Comparison of ENCODE assay signal across 1 cellular context in the genomic region with DNA sequence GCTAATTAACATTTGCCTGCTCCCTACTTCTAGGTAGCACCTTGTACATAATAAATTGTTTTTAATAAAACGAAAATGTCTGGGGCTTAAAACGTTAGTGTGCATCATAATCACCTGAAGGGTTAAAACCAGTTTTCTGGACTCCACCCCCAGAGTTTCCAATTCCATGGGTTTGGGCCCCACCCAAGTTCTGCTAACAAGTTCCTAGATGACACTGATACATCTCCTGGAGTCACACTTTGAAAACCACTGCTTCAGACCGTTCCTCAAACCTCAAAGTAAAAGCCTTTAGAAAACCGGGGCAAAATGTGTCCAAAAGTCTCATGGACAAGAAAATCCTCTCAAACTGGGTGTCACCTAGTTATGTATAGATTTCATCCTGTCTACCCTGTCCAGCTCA.
TF ChIP-seq lines count a peak whose summit lies in the region.

No MANE protein-coding gene starts in this region.

TF ChIP-seq in SK-N-SH treated with all-trans-retinoic acid at 6 μM for 48 hours, 23 proteins besides CTCF, POLR2A, EP300 and RAD21 (continued from another document):
- TF ChIP-seq, protein P1, sequence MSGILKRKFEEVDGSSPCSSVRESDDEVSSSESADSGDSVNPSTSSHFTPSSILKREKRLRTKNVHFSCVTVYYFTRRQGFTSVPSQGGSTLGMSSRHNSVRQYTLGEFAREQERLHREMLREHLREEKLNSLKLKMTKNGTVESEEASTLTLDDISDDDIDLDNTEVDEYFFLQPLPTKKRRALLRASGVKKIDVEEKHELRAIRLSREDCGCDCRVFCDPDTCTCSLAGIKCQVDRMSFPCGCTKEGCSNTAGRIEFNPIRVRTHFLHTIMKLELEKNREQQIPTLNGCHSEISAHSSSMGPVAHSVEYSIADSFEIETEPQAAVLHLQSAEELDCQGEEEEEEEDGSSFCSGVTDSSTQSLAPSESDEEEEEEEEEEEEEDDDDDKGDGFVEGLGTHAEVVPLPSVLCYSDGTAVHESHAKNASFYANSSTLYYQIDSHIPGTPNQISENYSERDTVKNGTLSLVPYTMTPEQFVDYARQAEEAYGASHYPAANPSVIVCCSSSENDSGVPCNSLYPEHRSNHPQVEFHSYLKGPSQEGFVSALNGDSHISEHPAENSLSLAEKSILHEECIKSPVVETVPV (CRISPR knock-in tag; IDR thresholded peaks at IDR 0.05) = no peak
- no peak for TF ChIP-seq GLIS3 (CRISPR knock-in tag; IDR thresholded peaks at IDR 0.05)
- no peak for TF ChIP-seq ZNF565 (CRISPR knock-in tag; conservative IDR thresholded peaks at IDR 0.05; ENCODE audit: low read depth)
- TF ChIP-seq SNAI2 (CRISPR knock-in tag; IDR thresholded peaks at IDR 0.05) = no peak
- TF ChIP-seq PPARA (CRISPR knock-in tag; IDR thresholded peaks at IDR 0.05; ENCODE audit: borderline replicate concordance) = no peak
- no peak for TF ChIP-seq ZFP3 (CRISPR knock-in tag; IDR thresholded peaks at IDR 0.05)
- TF ChIP-seq, protein P2, sequence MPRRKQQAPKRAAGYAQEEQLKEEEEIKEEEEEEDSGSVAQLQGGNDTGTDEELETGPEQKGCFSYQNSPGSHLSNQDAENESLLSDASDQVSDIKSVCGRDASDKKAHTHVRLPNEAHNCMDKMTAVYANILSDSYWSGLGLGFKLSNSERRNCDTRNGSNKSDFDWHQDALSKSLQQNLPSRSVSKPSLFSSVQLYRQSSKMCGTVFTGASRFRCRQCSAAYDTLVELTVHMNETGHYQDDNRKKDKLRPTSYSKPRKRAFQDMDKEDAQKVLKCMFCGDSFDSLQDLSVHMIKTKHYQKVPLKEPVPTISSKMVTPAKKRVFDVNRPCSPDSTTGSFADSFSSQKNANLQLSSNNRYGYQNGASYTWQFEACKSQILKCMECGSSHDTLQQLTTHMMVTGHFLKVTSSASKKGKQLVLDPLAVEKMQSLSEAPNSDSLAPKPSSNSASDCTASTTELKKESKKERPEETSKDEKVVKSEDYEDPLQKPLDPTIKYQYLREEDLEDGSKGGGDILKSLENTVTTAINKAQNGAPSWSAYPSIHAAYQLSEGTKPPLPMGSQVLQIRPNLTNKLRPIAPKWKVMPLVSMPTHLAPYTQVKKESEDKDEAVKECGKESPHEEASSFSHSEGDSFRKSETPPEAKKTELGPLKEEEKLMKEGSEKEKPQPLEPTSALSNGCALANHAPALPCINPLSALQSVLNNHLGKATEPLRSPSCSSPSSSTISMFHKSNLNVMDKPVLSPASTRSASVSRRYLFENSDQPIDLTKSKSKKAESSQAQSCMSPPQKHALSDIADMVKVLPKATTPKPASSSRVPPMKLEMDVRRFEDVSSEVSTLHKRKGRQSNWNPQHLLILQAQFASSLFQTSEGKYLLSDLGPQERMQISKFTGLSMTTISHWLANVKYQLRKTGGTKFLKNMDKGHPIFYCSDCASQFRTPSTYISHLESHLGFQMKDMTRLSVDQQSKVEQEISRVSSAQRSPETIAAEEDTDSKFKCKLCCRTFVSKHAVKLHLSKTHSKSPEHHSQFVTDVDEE (CRISPR knock-in tag; IDR thresholded peaks at IDR 0.05) = no peak
- TF ChIP-seq OSR1 (CRISPR knock-in tag; IDR thresholded peaks at IDR 0.05) = no peak
- no peak for TF ChIP-seq CSDC2 (CRISPR knock-in tag; IDR thresholded peaks at IDR 0.05)
- TF ChIP-seq ZNF8 (CRISPR knock-in tag; IDR thresholded peaks at IDR 0.05) = no peak
TF ChIP-seq in SK-N-SH treated with all-trans-retinoic acid at 6 μM for 48 hours: peak in this region for 0.
